ENCODE assay signal across 8 cellular contexts in genomic region chr3:141738636-141739363, GRCh38. TPM values are rescaled to one million over a fixed set of nuclear protein-coding genes. Genes with fewer than 3 reads are reported as not detected.
DNase-seq lines count a peak whose midpoint lies in the region; ATAC-seq lines count a peak whose summit lies in the region.

No MANE protein-coding gene starts in this region.

- no peaks in the 10 kb centered on the region for H3K36me3 ChIP-seq in rectal smooth muscle tissue (ENCODE audit: control insufficient read depth, insufficient read depth, low read length)

- H3K9me3 Mint-ChIP-seq in activated naive CD8-positive, alpha-beta T cell treated with anti-CD3 and anti-CD28 coated beads for 36 hours = no peaks in the 10 kb centered on the region

- intact Hi-C loops in left cardiac atrium (cut with DNase I) = loop anchor here (1.0 to 10.0 kb wide), 4 partner anchors 134 to 175 kb away; partner anchors contain the start of gene ATP1B3 (in 2 of the 2)

- ATAC-seq in GM18499 (IDR thresholded peaks at IDR 0.05; ENCODE audit: insufficient read depth, unreplicated experiment) (peak; percentile 3), HG03103 (IDR thresholded peaks at IDR 0.05; ENCODE audit: low read depth, unreplicated experiment) (peak; percentile 2), left cardiac atrium (peak; percentile 43 to 61)

- peak overlapping the region; percentile 100 for H3K4me3 ChIP-seq in rectal smooth muscle tissue (ENCODE audit: low read length)

- H3K27me3 ChIP-seq in rectal smooth muscle tissue (ENCODE audit: control insufficient read depth, insufficient read depth, low read length) = no peaks in the 10 kb centered on the region

- peak overlapping the region; percentile 99 for H3K27ac Mint-ChIP-seq in activated naive CD8-positive, alpha-beta T cell treated with anti-CD3 and anti-CD28 coated beads for 36 hours

- DNase-seq in AG08396 (ENCODE audit: low spot score) = peak; percentile 36
- peak; percentile 51 for DNase-seq in NCI-H748 treated with DMSO at 0.1 percent for 48 hours (lab: John Stamatoyannopoulos, UW)
- no peak for DNase-seq in activated naive CD8-positive, alpha-beta T cell treated with anti-CD3 and anti-CD28 coated beads for 36 hours
- no peak for DNase-seq in left cardiac atrium
- no peak for DNase-seq in ureter (ENCODE audit: low spot score)

- H3K27me3 Mint-ChIP-seq in activated naive CD8-positive, alpha-beta T cell treated with anti-CD3 and anti-CD28 coated beads for 36 hours = no peaks in the 10 kb centered on the region

- H3K4me1 ChIP-seq in rectal smooth muscle tissue (ENCODE audit: control insufficient read depth, insufficient read depth, low read length) = peaks cover 11% of the 10 kb centered on the region

- peaks cover 29% of the 10 kb centered on the region for H3K4me1 Mint-ChIP-seq in activated naive CD8-positive, alpha-beta T cell treated with anti-CD3 and anti-CD28 coated beads for 36 hours

- peak overlapping the region; percentile 96 for H3K27ac ChIP-seq in rectal smooth muscle tissue (ENCODE audit: low read depth, low read length)

- peak overlapping the region; percentile 99 for H3K9ac ChIP-seq in rectal smooth muscle tissue (ENCODE audit: low read length)

- H3K4me3 Mint-ChIP-seq in activated naive CD8-positive, alpha-beta T cell treated with anti-CD3 and anti-CD28 coated beads for 36 hours = peak overlapping the region; percentile 99

- H3K36me3 Mint-ChIP-seq in activated naive CD8-positive, alpha-beta T cell treated with anti-CD3 and anti-CD28 coated beads for 36 hours = peaks cover 5% of the 10 kb centered on the region

RNA-seq across cellular contexts. Expression of gene RNF7, which starts 0.7 kb away (rescaled TPM):
- 10 to 100 TPM; 67.1 to 69.1 TPM for total RNA-seq in activated naive CD8-positive, alpha-beta T cell treated with anti-CD3 and anti-CD28 coated beads for 36 hours
- total RNA-seq in left cardiac atrium (10 to 100 TPM; 70.2 to 76.0 TPM), ureter (83.6 TPM)

RNA-seq across cellular contexts. Expression of gene GRK7, which starts 24.4 kb away (rescaled TPM):
- total RNA-seq in activated naive CD8-positive, alpha-beta T cell treated with anti-CD3 and anti-CD28 coated beads for 36 hours = not detected
- total RNA-seq in left cardiac atrium (not detected), ureter (not detected)

Comparison
In these comparisons a context has a peak if more than half of its experiments do, and no peak if none do; other contexts are left out.
1. DNase-seq: peak in AG08396 (single experiment) and NCI-H748 treated with DMSO at 0.1 percent for 48 hours (single experiment); none in activated naive CD8-positive, alpha-beta T cell treated with anti-CD3 and anti-CD28 coated beads for 36 hours (single experiment), left cardiac atrium (single experiment) and ureter (single experiment).
2. ATAC-seq: peak in every context shown above with its lines; median percentile 52 in left cardiac atrium; 3 in GM18499; 2 in HG03103.